9 cellular contexts compared by ENCODE assay signal in the genomic region with DNA sequence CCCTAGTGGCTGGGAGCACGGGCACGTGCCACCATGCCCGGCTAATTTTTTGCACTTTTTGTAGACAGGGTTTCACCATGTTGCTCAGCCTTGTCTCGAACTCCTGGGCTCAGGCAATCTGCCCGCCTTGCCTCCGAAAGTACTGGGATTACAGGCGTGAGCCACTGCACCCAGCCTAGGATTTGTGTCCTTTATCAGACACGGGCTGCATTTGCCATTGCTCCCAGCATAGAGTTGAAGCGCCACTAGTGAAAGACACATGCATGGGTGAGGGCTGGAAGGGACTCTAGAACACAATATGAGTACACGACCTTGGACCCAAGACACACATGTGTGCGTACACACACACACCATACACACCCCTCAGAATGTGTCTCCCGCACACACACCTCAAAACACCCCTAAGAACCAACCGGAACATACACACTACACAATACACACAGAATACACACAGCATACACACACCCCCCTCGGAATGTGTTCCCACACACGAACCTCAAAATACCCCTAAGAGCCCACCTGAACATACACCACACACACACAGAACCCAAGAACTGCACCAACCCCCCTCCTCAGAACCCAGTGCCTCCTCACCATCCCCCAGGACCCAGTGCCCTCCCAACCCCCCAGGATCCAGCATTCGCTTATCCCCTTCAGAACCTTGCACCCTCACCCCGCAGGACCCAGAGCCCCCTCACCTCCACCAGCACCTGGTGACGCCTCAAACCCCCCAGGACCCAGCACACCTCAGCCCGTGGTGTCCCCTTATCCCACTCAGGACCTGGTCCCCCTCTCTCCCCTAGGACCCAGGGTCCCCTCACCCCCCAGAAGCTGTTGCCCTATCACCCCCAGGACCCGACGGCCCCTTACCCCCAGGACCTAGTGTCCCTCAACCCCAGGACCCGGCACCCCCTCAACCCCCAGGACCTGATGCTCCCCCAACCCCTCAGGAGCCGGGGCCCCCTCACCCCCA. TPM values are rescaled to one million over a fixed set of nuclear protein-coding genes. Genes with fewer than 3 reads are reported as not detected.
DNase-seq lines count a peak whose midpoint lies in the region; ATAC-seq and TF ChIP-seq lines count a peak whose summit lies in the region.
"Had no signal": no experiment of that assay in that cellular context is flagged by ENCODE, and none has a peak within 500 bp of the region (broad histone marks: within the 10 kb centered on the region; RNA-seq: fewer than 3 reads in every experiment).

No MANE protein-coding gene starts in this region.

- H3K36me3 ChIP-seq in KOPT-K1 (ENCODE audit: insufficient read depth, low read length) = peaks cover 22% of the 10 kb centered on the region; the same call in 1 of the 2 replicates

- no peaks in the 10 kb centered on the region for H3K9me3 Mint-ChIP-seq in dendritic cell treated with granulocyte-macrophage colony-stimulating factor and Interleukin-4, amounts not matched to agents 40 ng/mL and 50 ng/mL, for 4 days
- H3K9me3 Mint-ChIP-seq in naive B cell = no peaks in the 10 kb centered on the region

- POLR2A ChIA-PET in AG04449 (lab: Yijun Ruan, JAX) = no interaction called here

- H3K27ac ChIP-seq in KOPT-K1 (ENCODE audit: low read depth, low read length, poor library complexity, severe bottlenecking) = peak overlapping the region; percentile 76

- peak overlapping the region; percentile 68 for H3K4me3 Mint-ChIP-seq in dendritic cell treated with granulocyte-macrophage colony-stimulating factor and Interleukin-4, amounts not matched to agents 40 ng/mL and 50 ng/mL, for 4 days
- H3K4me3 Mint-ChIP-seq in naive B cell = peak overlapping the region; percentile 71 to 93 (median 80)

- TF ChIP-seq CTCF in AG04449 (IDR thresholded peaks at IDR 0.05; ENCODE audit: insufficient read depth, low read length, missing control alignments) = no peak

- peaks cover 64% of the 10 kb centered on the region for H3K4me1 Mint-ChIP-seq in dendritic cell treated with granulocyte-macrophage colony-stimulating factor and Interleukin-4, amounts not matched to agents 40 ng/mL and 50 ng/mL, for 4 days (ENCODE audit: low read depth)
- peaks cover 11 to 34% (median 27%) of the 10 kb centered on the region in 3 donors for H3K4me1 Mint-ChIP-seq in naive B cell

- peaks cover 1% of the 10 kb centered on the region for H3K27me3 Mint-ChIP-seq in dendritic cell treated with granulocyte-macrophage colony-stimulating factor and Interleukin-4, amounts not matched to agents 40 ng/mL and 50 ng/mL, for 4 days
- H3K27me3 Mint-ChIP-seq in naive B cell = no peaks in the 10 kb centered on the region

- peak overlapping the region; percentile 83 for H3K4me3 ChIP-seq in AG04449 (ENCODE audit: low read depth, low read length)

- CTCF ChIA-PET in AG04449 (lab: Yijun Ruan, JAX) = interaction anchor here (1.1 to 1.5 kb wide), 3 partner anchors 8 to 223 kb away, joined by 3 to 7 read pairs (median 4); no protein-coding TSS in a partner anchor

- peaks cover 29% of the 10 kb centered on the region for H3K36me3 Mint-ChIP-seq in dendritic cell treated with granulocyte-macrophage colony-stimulating factor and Interleukin-4, amounts not matched to agents 40 ng/mL and 50 ng/mL, for 4 days (ENCODE audit: low read depth)
- H3K36me3 Mint-ChIP-seq in naive B cell = no peaks in the 10 kb centered on the region

- intact Hi-C loops in dendritic cell treated with granulocyte-macrophage colony-stimulating factor and Interleukin-4, amounts not matched to agents 40 ng/mL and 50 ng/mL, for 4 days (cut with micrococcal nuclease) = loop anchor here (5.0 kb wide), 1 partner anchor 177 kb away; no protein-coding TSS in a partner anchor

- DNase-seq in AG04449 (ENCODE audit: low read depth, low spot score) (no peak), naive B cell (no peak), SIG-M5 treated with dmso at 0.1 percent for 504 hours (lab: John Stamatoyannopoulos, UW; ENCODE audit: unreplicated experiment) (no peak), NCI-H2171 treated with DMSO at 0.1 percent for 48 hours (lab: John Stamatoyannopoulos, UW) (no peak)
- no peak for DNase-seq in effector CD8-positive, alpha-beta T cell (lab: John Stamatoyannopoulos, UW)
- DNase-seq: left cardiac atrium had no signal

- ATAC-seq in naive B cell (ENCODE audit: low read depth in 2 of 2) = no peak
- ATAC-seq in GM18907 (IDR thresholded peaks at IDR 0.05; ENCODE audit: unreplicated experiment) = no peak

- H3K9me3 ChIP-seq in KOPT-K1 (ENCODE audit: insufficient read depth, low read length, poor library complexity, severe bottlenecking) = no peaks in the 10 kb centered on the region

- H3K27ac Mint-ChIP-seq in dendritic cell treated with granulocyte-macrophage colony-stimulating factor and Interleukin-4, amounts not matched to agents 40 ng/mL and 50 ng/mL, for 4 days = peak overlapping the region; percentile 92
- peak overlapping the region; percentile 23 to 91 (median 77) for H3K27ac Mint-ChIP-seq in naive B cell

RNA-seq across cellular contexts. Expression of gene TNIP2, which starts 1.0 kb away (rescaled TPM):
- polyA plus RNA-seq in naive B cell (ENCODE audit: low read depth in 6 of 6) = 10 to 100 TPM; 25.4 to 36.2 (median 35.3) TPM

RNA-seq across cellular contexts. Expression of gene SH3BP2, which starts 37.8 kb away (rescaled TPM):
- polyA plus RNA-seq in naive B cell (ENCODE audit: low read depth in 6 of 6) = 10 to 100 TPM; 14.3 to 91.1 (median 28.7) TPM
